Comparison of ENCODE assay signal across 13 cellular contexts in genomic region chr12:2679816-2680675, GRCh38.
"Had no signal": no experiment of that assay in that cellular context is flagged by ENCODE, and none has a peak within 500 bp of the region (broad histone marks: within the 10 kb centered on the region; RNA-seq: fewer than 3 reads in every experiment).

No MANE protein-coding gene starts in this region.

- H3K27ac ChIP-seq: left lung, prostate gland, stomach, thoracic aorta had no signal

- H3K4me1 ChIP-seq: left lung, prostate gland had no signal

- DNase-seq: activated B cell treated with CpG ODN at 0.5 μM for 24 hours; activated CD4-positive, alpha-beta T cell treated with anti-CD3 and anti-CD28 coated beads, Interleukin-2, amount 10 ng/mL, durations not matched to agents 7 days and 5 days; activated naive CD4-positive, alpha-beta T cell treated with anti-CD3 and anti-CD28 coated beads, Interleukin-2, amount 50 U/mL, for 16 hours; left lung; mesenchymal stem cell; natural killer cell; stomach had no signal

- H3K36me3 ChIP-seq: left lung, prostate gland had no signal

- H3K4me3 Mint-ChIP-seq: activated B cell treated with CpG ODN at 0.5 μM for 24 hours; activated CD4-positive, alpha-beta T cell treated with anti-CD3 and anti-CD28 coated beads, Interleukin-2, amount 10 ng/mL, durations not matched to agents 7 days and 5 days; activated T-helper 17 cell treated with anti-CD3 and anti-CD28 coated beads, Interleukin-2, amount 50 U/mL, for 72 hours; natural killer cell; T-helper 1 cell treated with Interleukin-12 subunit alpha and Interleukin-12 subunit beta and Interleukin-4 antibody, amounts not matched to agents 30 μg/mL and 1 μg/mL, for 36 hours had no signal

- H3K4me3 ChIP-seq: left lung, prostate gland, stomach, thoracic aorta had no signal

- H3K27ac Mint-ChIP-seq: activated B cell treated with CpG ODN at 0.5 μM for 24 hours; activated CD4-positive, alpha-beta T cell treated with anti-CD3 and anti-CD28 coated beads, Interleukin-2, amount 10 ng/mL, durations not matched to agents 7 days and 5 days; activated T-helper 17 cell treated with anti-CD3 and anti-CD28 coated beads, Interleukin-2, amount 50 U/mL, for 72 hours; T-helper 1 cell treated with Interleukin-12 subunit alpha and Interleukin-12 subunit beta and Interleukin-4 antibody, amounts not matched to agents 30 μg/mL and 1 μg/mL, for 36 hours had no signal

- H3K9me3 Mint-ChIP-seq: activated B cell treated with CpG ODN at 0.5 μM for 24 hours had no signal

- ATAC-seq: activated T-helper 17 cell treated with anti-CD3 and anti-CD28 coated beads, Interleukin-2, amount 50 U/mL, for 72 hours; esophagus mucosa; left lung; natural killer cell; sciatic nerve had no signal

- H3K9me3 ChIP-seq: left lung, prostate gland, stomach, thoracic aorta had no signal

- H3K27me3 Mint-ChIP-seq: activated B cell treated with CpG ODN at 0.5 μM for 24 hours; activated CD4-positive, alpha-beta T cell treated with anti-CD3 and anti-CD28 coated beads, Interleukin-2, amount 10 ng/mL, durations not matched to agents 7 days and 5 days; activated T-helper 17 cell treated with anti-CD3 and anti-CD28 coated beads, Interleukin-2, amount 50 U/mL, for 72 hours had no signal

- H3K27me3 ChIP-seq: stomach had no signal

- H3K36me3 Mint-ChIP-seq: natural killer cell had no signal
